In the genomic region with DNA sequence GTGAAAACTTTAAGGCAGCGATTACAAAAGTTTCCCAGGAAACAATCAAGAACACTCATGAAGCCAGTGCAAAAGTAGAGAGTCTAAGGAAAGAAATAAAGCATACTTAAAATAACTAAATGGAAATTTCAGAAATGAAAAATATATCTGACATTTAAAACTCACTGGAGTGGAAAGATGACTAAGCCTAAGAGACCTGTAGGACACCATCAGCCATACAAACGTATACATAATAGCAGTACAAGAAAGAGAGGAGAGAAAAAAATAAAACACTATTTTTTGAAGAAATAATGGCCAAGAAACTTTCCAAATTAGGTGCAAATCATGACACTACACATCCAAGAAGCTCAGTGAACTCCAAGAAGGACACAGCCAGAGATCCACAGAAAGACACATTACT, we compare ENCODE assay signal across 17 cellular contexts.
DNase-seq lines count a peak whose midpoint lies in the region; ATAC-seq and FAIRE-seq lines count a peak whose summit lies in the region.
"Had no signal": no experiment of that assay in that cellular context is flagged by ENCODE, and none has a peak within 500 bp of the region (broad histone marks: within the 10 kb centered on the region; RNA-seq: fewer than 3 reads in every experiment).

No MANE protein-coding gene starts in this region.

- H3K27ac Mint-ChIP-seq in stimulated activated memory B cell treated with anti-CD40 and anti-IgM and Interleukin-4, amounts not matched to agents 10 μg/mL and 1 μg/mL and 100 μg/mL, for 72 hours: no peak overlapping the region
- H3K27ac Mint-ChIP-seq: CD4-positive, alpha-beta T cell; CD8-positive, alpha-beta T cell had no signal

- ATAC-seq in HG02870 (IDR thresholded peaks at IDR 0.05; ENCODE audit: unreplicated experiment): peak; percentile 52
- peak; percentile 64 for ATAC-seq in stimulated activated memory B cell treated with anti-CD40 and anti-IgM and Interleukin-4, amounts not matched to agents 10 μg/mL and 1 μg/mL and 100 μg/mL, for 72 hours
- ATAC-seq in GM18520 (IDR thresholded peaks at IDR 0.05; ENCODE audit: unreplicated experiment): no peak
- ATAC-seq: CD8-positive, alpha-beta T cell had no signal

- peaks cover 10% of the 10 kb centered on the region for H3K4me1 Mint-ChIP-seq in stimulated activated memory B cell treated with anti-CD40 and anti-IgM and Interleukin-4, amounts not matched to agents 10 μg/mL and 1 μg/mL and 100 μg/mL, for 72 hours

- peaks cover 5% of the 10 kb centered on the region for H3K9me3 Mint-ChIP-seq in stimulated activated memory B cell treated with anti-CD40 and anti-IgM and Interleukin-4, amounts not matched to agents 10 μg/mL and 1 μg/mL and 100 μg/mL, for 72 hours

- FAIRE-seq in RCC 7860 (lab: Jason Lieb, UNC): peak; percentile 86
- FAIRE-seq: D721Med, GM12891 had no signal

- no peaks in the 10 kb centered on the region for H3K27me3 Mint-ChIP-seq in stimulated activated memory B cell treated with anti-CD40 and anti-IgM and Interleukin-4, amounts not matched to agents 10 μg/mL and 1 μg/mL and 100 μg/mL, for 72 hours

- no peak overlapping the region for H3K4me3 Mint-ChIP-seq in stimulated activated memory B cell treated with anti-CD40 and anti-IgM and Interleukin-4, amounts not matched to agents 10 μg/mL and 1 μg/mL and 100 μg/mL, for 72 hours
- H3K4me3 Mint-ChIP-seq: CD4-positive, alpha-beta T cell; CD8-positive, alpha-beta T cell had no signal

- DNase-seq in RCC 7860 (ENCODE audit: low spot score): no peak
- no peak for DNase-seq in middle frontal gyrus (ENCODE audit: extremely low spot score, low spot score)
- DNase-seq in germinal center (ENCODE audit: low spot score): no peak
- no peak for DNase-seq in SHP77 (lab: John Stamatoyannopoulos, UW)
- DNase-seq: 8988T; ACHN; Caco-2; Calu3; CD4-positive, alpha-beta T cell; CD8-positive, alpha-beta T cell; DMS79 treated with DMSO at 0.1 percent for 48 hours; GF-D8 had no signal

- no peaks in the 10 kb centered on the region for H3K36me3 Mint-ChIP-seq in stimulated activated memory B cell treated with anti-CD40 and anti-IgM and Interleukin-4, amounts not matched to agents 10 μg/mL and 1 μg/mL and 100 μg/mL, for 72 hours
- H3K36me3 Mint-ChIP-seq: CD8-positive, alpha-beta T cell had no signal
